Comparison of ENCODE assay signal across 27 cellular contexts in genomic region chr1:152005360-152005912, GRCh38. TPM values are rescaled to one million over a fixed set of nuclear protein-coding genes. Genes with fewer than 3 reads are reported as not detected.
DNase-seq lines count a peak whose midpoint lies in the region; ATAC-seq, FAIRE-seq and TF ChIP-seq lines count a peak whose summit lies in the region.
"Had no signal": no experiment of that assay in that cellular context is flagged by ENCODE, and none has a peak within 500 bp of the region (broad histone marks: within the 10 kb centered on the region; RNA-seq: fewer than 3 reads in every experiment).

No MANE protein-coding gene starts in this region.

- FAIRE-seq in A549 (lab: Jason Lieb, UNC) = peak; percentile 65
- no peak for FAIRE-seq in K562 (lab: Jason Lieb, UNC)
- FAIRE-seq: A204.1, D721Med, GM12878, GM19239 had no signal

- 50 to 63% methylated on average over 4 of the region's 4 CpGs for WGBS in heart right ventricle, 2 donors
- 52% methylated on average over 4 of the region's 4 CpGs for WGBS in A549 (ENCODE audit: missing lambda C conversion rate)
- 1% methylated on average over 4 of the region's 4 CpGs for WGBS in K562 (ENCODE audit: insufficient coverage, low coverage, missing lambda C conversion rate)

- H3K9me1 ChIP-seq in K562 (ENCODE audit: control insufficient read depth, insufficient read depth, low read length) = no peaks in the 10 kb centered on the region

- POLR2A ChIA-PET in A549 (lab: Yijun Ruan, JAX) = no interaction called here
- POLR2A ChIA-PET in K562 (lab: Yijun Ruan, JAX) = no interaction called here

- TF ChIP-seq POLR2A in A549 (IDR thresholded peaks at IDR 0.05; ENCODE audit: low read length) (no peak), K562 (conservative IDR thresholded peaks at IDR 0.05) (no peak)

- in situ Hi-C loops in K562 (cut with MboI) = no loop called here

- H3K9ac ChIP-seq in K562 (ENCODE audit: insufficient read depth in 1 of 2, low read depth in 2 of 2, low read length in 2 of 2) = no peak overlapping the region
- H3K9ac ChIP-seq: BLaER1 treated with 17β-estradiol and CSF1 and Interleukin-3, amounts not matched to agents 10 nM and 100 nM; GM23248 had no signal

- CTCF ChIA-PET in A549 (lab: Yijun Ruan, JAX) (interaction anchor here (0.6 to 38.2 kb wide), 6 partner anchors 7 to 453 kb away, joined by 3 to 1410 read pairs (median 88); partner anchors contain the start of gene S100A10), K562 (lab: Yijun Ruan, JAX; ENCODE audit: low intra/inter-chr PET ratio) (no interaction called here)

- H4K20me1 ChIP-seq in K562 (replicated peaks; ENCODE audit: control insufficient read depth, insufficient read depth, low read length) = no peaks in the 10 kb centered on the region
- H4K20me1 ChIP-seq: BLaER1 treated with 17β-estradiol and CSF1 and Interleukin-3, amounts not matched to agents 10 nM and 100 nM had no signal

- no TSS peak for BruUV-seq in K562 (replicated peaks; lab: Mats Ljungman, UMichigan)

- ATAC-seq in Right ventricle myocardium inferior (peak; percentile 48), heart right ventricle (peak in 5 of 8 donors; percentile 35 to 77 (median 58)), A549 (no peak), K562 (no peak)
- ATAC-seq: GM12878, HCT116 had no signal

- no peaks in the 10 kb centered on the region for H3K9me3 ChIP-seq in right atrium auricular region
- H3K9me3 ChIP-seq in heart right ventricle = no peaks in the 10 kb centered on the region
- H3K9me3 ChIP-seq in left ventricle myocardium inferior (replicated peaks) = no peaks in the 10 kb centered on the region
- no peaks in the 10 kb centered on the region for H3K9me3 ChIP-seq in A549
- no peaks in the 10 kb centered on the region for H3K9me3 ChIP-seq in K562 (replicated peaks; ENCODE audit: control insufficient read depth, insufficient read depth, low read depth, low read length)
- H3K9me3 ChIP-seq: BE2C; BLaER1 treated with 17β-estradiol and CSF1 and Interleukin-3, amounts not matched to agents 10 nM and 100 nM had no signal

- no peak for DNase-seq in Right ventricle myocardium inferior (ENCODE audit: missing footprints)
- no peak for DNase-seq in right atrium auricular region (ENCODE audit: low spot score)
- DNase-seq in heart right ventricle = no peak
- DNase-seq in left ventricle myocardium inferior = no peak
- DNase-seq in A549 (ENCODE audit: low read depth in 1 of 2, low spot score in 1 of 2) = no peak
- no peak for DNase-seq in K562 (ENCODE audit: extremely low read depth in 1 of 4, low spot score in 3 of 4)
- DNase-seq in RKO (ENCODE audit: low spot score) = no peak
- DNase-seq in NCI-H2196 treated with DMSO at 0.1 percent for 48 hours (lab: John Stamatoyannopoulos, UW; ENCODE audit: unreplicated experiment) = no peak
- DNase-seq: ACHN; AML-193; BE2C; CD4-positive, alpha-beta T cell; CD8-positive, alpha-beta memory T cell; DMS 273 treated with DMSO at 0.1 percent for 48 hours; DMS79; EL; GDM1; GM23248; H9; HFFc6 had no signal

- H3K27ac ChIP-seq in right atrium auricular region = no peak overlapping the region
- no peak overlapping the region for H3K27ac ChIP-seq in heart right ventricle
- H3K27ac ChIP-seq in left ventricle myocardium inferior (replicated peaks) = no peak overlapping the region
- H3K27ac ChIP-seq in A549 = no peak overlapping the region
- no peak overlapping the region for H3K27ac ChIP-seq in K562 (ENCODE audit: extremely low read depth, low read depth, low read length)
- H3K27ac ChIP-seq: 22Rv1; BLaER1 treated with 17β-estradiol and CSF1 and Interleukin-3, amounts not matched to agents 10 nM and 100 nM; GM23248 had no signal

- H3K27me3 ChIP-seq in right atrium auricular region (no peaks in the 10 kb centered on the region), heart right ventricle (peaks cover 0 to 4% (median 0%) of the 10 kb centered on the region in 7 donors), left ventricle myocardium inferior (ENCODE audit: low read depth) (no peaks in the 10 kb centered on the region), K562 (ENCODE audit: control insufficient read depth in 2 of 2, insufficient read depth in 2 of 2, low read length in 2 of 2) (peaks cover 16 to 18% of the 10 kb centered on the region in 2 experiments; a peak in 4 of 5 replicates)
- H3K27me3 ChIP-seq: BLaER1 treated with 17β-estradiol and CSF1 and Interleukin-3, amounts not matched to agents 10 nM and 100 nM had no signal

- H3K4me3 ChIP-seq in right atrium auricular region (no peak overlapping the region), heart right ventricle (no peak overlapping the region), left ventricle myocardium inferior (no peak overlapping the region), A549 (no peak overlapping the region), K562 (no peak overlapping the region)
- H3K4me3 ChIP-seq: BLaER1 treated with 17β-estradiol and CSF1 and Interleukin-3, amounts not matched to agents 10 nM and 100 nM; GM12878; GM23248 had no signal

- H2AFZ ChIP-seq in K562 (ENCODE audit: low read depth, low read length) = no peak overlapping the region
- H2AFZ ChIP-seq: GM23248 had no signal

- no peak for TF ChIP-seq CTCF in right atrium auricular region (IDR thresholded peaks at IDR 0.05)
- no peak for TF ChIP-seq CTCF in heart right ventricle (IDR thresholded peaks at IDR 0.05)
- TF ChIP-seq CTCF in left ventricle myocardium inferior (IDR thresholded peaks at IDR 0.05; ENCODE audit: borderline replicate concordance) = no peak
- no peak for TF ChIP-seq CTCF in A549 (IDR thresholded peaks at IDR 0.05)
- no peak for TF ChIP-seq CTCF in K562 (IDR thresholded peaks at IDR 0.05 in 2 of 3, conservative IDR thresholded peaks at IDR 0.05 in 1 of 3; ENCODE audit: insufficient read depth in 2 of 3, low read depth in 1 of 3, low read length in 3 of 3)

- no peaks in the 10 kb centered on the region for H3K79me2 ChIP-seq in K562 (ENCODE audit: control insufficient read depth, insufficient read depth, low read length)

- H3K4me2 ChIP-seq in A549 = no peak overlapping the region
- no peak overlapping the region for H3K4me2 ChIP-seq in K562 (ENCODE audit: insufficient read depth, low read length)
- H3K4me2 ChIP-seq: BLaER1 treated with 17β-estradiol and CSF1 and Interleukin-3, amounts not matched to agents 10 nM and 100 nM had no signal

- H3K4me1 ChIP-seq in right atrium auricular region = peaks cover 0 to 5% of the 10 kb centered on the region in 2 donors
- peaks cover 0 to 34% (median 10%) of the 10 kb centered on the region in 9 donors for H3K4me1 ChIP-seq in heart right ventricle
- H3K4me1 ChIP-seq in left ventricle myocardium inferior = peaks cover 42% of the 10 kb centered on the region
- H3K4me1 ChIP-seq in A549 = peaks cover 20% of the 10 kb centered on the region
- H3K4me1 ChIP-seq in K562 (replicated peaks in 1 of 2; ENCODE audit: control insufficient read depth in 2 of 2, insufficient read depth in 2 of 2, low read length in 2 of 2) = no peaks in the 10 kb centered on the region
- H3K4me1 ChIP-seq: BE2C had no signal

- TF ChIP-seq RAD21 in A549 (conservative IDR thresholded peaks at IDR 0.05 in 1 of 2, IDR thresholded peaks at IDR 0.05 in 1 of 2) = no peak
- TF ChIP-seq RAD21 in K562 (CRISPR knock-in tag; conservative IDR thresholded peaks at IDR 0.05 in 1 of 2, IDR thresholded peaks at IDR 0.05 in 1 of 2) = no peak

- TF ChIP-seq EP300 in A549 (IDR thresholded peaks at IDR 0.05) = no peak
- no peak for TF ChIP-seq EP300 in K562 (IDR thresholded peaks at IDR 0.05; ENCODE audit: low read length)

- no peaks in the 10 kb centered on the region for H3K36me3 ChIP-seq in right atrium auricular region
- no peaks in the 10 kb centered on the region for H3K36me3 ChIP-seq in heart right ventricle
- H3K36me3 ChIP-seq in left ventricle myocardium inferior = no peaks in the 10 kb centered on the region
- H3K36me3 ChIP-seq in K562 (ENCODE audit: control insufficient read depth, insufficient read depth, low read length) = no peaks in the 10 kb centered on the region
- H3K36me3 ChIP-seq: BE2C; BLaER1 treated with 17β-estradiol and CSF1 and Interleukin-3, amounts not matched to agents 10 nM and 100 nM had no signal

- intact Hi-C loops in Right ventricle myocardium inferior (cut with DNase I) = no loop called here
- intact Hi-C loops in heart right ventricle (cut with DNase I) = no loop called here
- intact Hi-C loops in left ventricle myocardium inferior (cut with micrococcal nuclease) = no loop called here
- intact Hi-C loops in K562 (cut with micrococcal nuclease) = no loop called here

RNA-seq across cellular contexts. Expression of gene S100A10, which starts 11.8 kb away (rescaled TPM):
- total RNA-seq in Right ventricle myocardium inferior (290 TPM), right atrium auricular region (100 to 1,000 TPM in 1 of 2 donors, 10 to 100 TPM in 1; 75.2 to 116 TPM), heart right ventricle (100 to 1,000 TPM in 9 of 10 donors, 10 to 100 TPM in 1; 71.3 to 519 (median 235) TPM), left ventricle myocardium inferior (186 TPM), K562 (2014; rRNA removed) (0.41 TPM in 1 of 2 replicates, not detected in the other), K562 (2014; rRNA removed; fragmentation: Illumina TruSeq; extraction: Trizol) (0.35 and 0.44 TPM in 2 replicates), K562 (2015; rRNA removed; fragmentation: Illumina TruSeq; extraction: Trizol) (not detected in 2 replicates), K562 (2021) (1.6 and 3.2 TPM in 2 replicates)
- polyA plus RNA-seq in heart right ventricle (100 to 1,000 TPM; 319 to 412 TPM), A549 (2011; rRNA removed) (505 and 515 TPM in 2 replicates), A549 (2017; fragmentation: RNase III; extraction: RNeasy Plus Mini Kit Qiagen cat#74134 plus additional on column Dnase treatment) (2,059 to 2,476 TPM (median 2,077 TPM) in 3 replicates), K562 (2011; rRNA removed) (0.61 and 0.73 TPM in 2 replicates), K562 (2014; fragmentation: Illumina TruSeq; extraction: Trizol) (0.28 and 0.56 TPM in 2 replicates), K562 (2014; fragmentation: Nextera tagmentation; extraction: Ambion mirVana) (under 1 TPM in 1 of 2 experiments, not detected in 1; 0.32 TPM), K562 (2014; rRNA removed) (not detected in 2 replicates)
- polyA plus RNA-seq in A549 (2012; cell fraction: cytosol; rRNA removed) = 323 and 344 TPM in 2 replicates
- 72.0 and 86.0 TPM in 2 replicates for polyA plus RNA-seq in A549 (2012; cell fraction: nucleus; rRNA removed)
- 228 and 259 TPM in 2 replicates for polyA minus RNA-seq in A549 (2011; rRNA and poly(A)+ RNA removed)
- total RNA-seq in K562 (2011; cell fraction: chromatin; rRNA removed; ENCODE audit: low replicate concordance) = not detected in 2 replicates
- total RNA-seq in K562 (2011; cell fraction: nucleolus; rRNA removed) = not detected in 2 replicates
- total RNA-seq in K562 (2011; cell fraction: nucleoplasm; rRNA removed) = not detected in 2 replicates
- 0.16 and 0.52 TPM in 2 replicates for polyA plus RNA-seq in K562 (2011; cell fraction: cytosol; rRNA removed)
- 0.29 TPM in 1 of 2 replicates, not detected in the other for polyA plus RNA-seq in K562 (2011; cell fraction: nucleus; rRNA removed)
- 1.0 and 1.8 TPM in 2 replicates for polyA plus RNA-seq in K562 (2012)
- polyA minus RNA-seq in K562 (2011; rRNA and poly(A)+ RNA removed) = 0.93 TPM in 1 of 2 replicates, not detected in the other
- polyA minus RNA-seq in K562 (2011; cell fraction: cytosol; rRNA and poly(A)+ RNA removed) = 1.6 and 5.2 TPM in 2 replicates
- 0.67 TPM in 1 of 2 replicates, not detected in the other for polyA minus RNA-seq in K562 (2011; cell fraction: nucleus; rRNA and poly(A)+ RNA removed)

RNA-seq across cellular contexts. Expression of gene S100A11, which starts 31.4 kb away (rescaled TPM):
- total RNA-seq in Right ventricle myocardium inferior (92.0 TPM), right atrium auricular region (100 to 1,000 TPM in 1 of 2 donors, 10 to 100 TPM in 1; 59.0 to 172 TPM), heart right ventricle (100 to 1,000 TPM in 2 of 10 donors, 10 to 100 TPM in 8; 41.4 to 215 (median 51.6) TPM), left ventricle myocardium inferior (66.9 TPM), K562 (2014; rRNA removed) (131 and 186 TPM in 2 replicates), K562 (2014; rRNA removed; fragmentation: Illumina TruSeq; extraction: Trizol) (145 and 169 TPM in 2 replicates), K562 (2015; rRNA removed; fragmentation: Illumina TruSeq; extraction: Trizol) (239 and 240 TPM in 2 replicates), K562 (2021) (159 and 182 TPM in 2 replicates)
- polyA plus RNA-seq in heart right ventricle (100 to 1,000 TPM; 477 to 593 TPM), A549 (2011; rRNA removed) (671 and 1,155 TPM in 2 replicates), A549 (2017; fragmentation: RNase III; extraction: RNeasy Plus Mini Kit Qiagen cat#74134 plus additional on column Dnase treatment) (1,442 to 1,531 TPM (median 1,500 TPM) in 3 replicates), K562 (2011; rRNA removed) (166 and 235 TPM in 2 replicates), K562 (2014; fragmentation: Illumina TruSeq; extraction: Trizol) (442 and 587 TPM in 2 replicates), K562 (2014; fragmentation: Nextera tagmentation; extraction: Ambion mirVana) (100 to 1,000 TPM; 790 to 808 TPM), K562 (2014; rRNA removed) (180 and 278 TPM in 2 replicates)
- 1,193 and 1,223 TPM in 2 replicates for polyA plus RNA-seq in A549 (2012; cell fraction: cytosol; rRNA removed)
- 334 and 440 TPM in 2 replicates for polyA plus RNA-seq in A549 (2012; cell fraction: nucleus; rRNA removed)
- polyA minus RNA-seq in A549 (2011; rRNA and poly(A)+ RNA removed) = 584 and 703 TPM in 2 replicates
- 8.2 and 16.0 TPM in 2 replicates for total RNA-seq in K562 (2011; cell fraction: chromatin; rRNA removed; ENCODE audit: low replicate concordance)
- 24.5 and 29.5 TPM in 2 replicates for total RNA-seq in K562 (2011; cell fraction: nucleolus; rRNA removed)
- 28.2 and 33.8 TPM in 2 replicates for total RNA-seq in K562 (2011; cell fraction: nucleoplasm; rRNA removed)
- polyA plus RNA-seq in K562 (2011; cell fraction: cytosol; rRNA removed) = 256 and 294 TPM in 2 replicates
- polyA plus RNA-seq in K562 (2011; cell fraction: nucleus; rRNA removed) = 41.5 and 53.2 TPM in 2 replicates
- polyA plus RNA-seq in K562 (2012) = 402 and 871 TPM in 2 replicates
- polyA minus RNA-seq in K562 (2011; rRNA and poly(A)+ RNA removed) = 99.7 and 166 TPM in 2 replicates
- polyA minus RNA-seq in K562 (2011; cell fraction: cytosol; rRNA and poly(A)+ RNA removed) = 79.1 and 110 TPM in 2 replicates
- 24.4 and 26.1 TPM in 2 replicates for polyA minus RNA-seq in K562 (2011; cell fraction: nucleus; rRNA and poly(A)+ RNA removed)

Comparison
In these comparisons a context has a peak if more than half of its experiments do, and no peak if none do; other contexts are left out.
1. ATAC-seq: peak in Right ventricle myocardium inferior (single experiment) and heart right ventricle (5 of 8); none in A549 (0 of 2) and K562 (single experiment).
2. RNA of gene S100A10, which starts 11.8 kb away (total RNA-seq): 290 TPM in Right ventricle myocardium inferior (single experiment), 71.3 to 519 TPM in heart right ventricle, 186 TPM in left ventricle myocardium inferior (single experiment) and 75.2 to 116 TPM in right atrium auricular region; 0.35 to 3.2 TPM in K562; every median in the first group is over 10 times any median in the second.